10 cellular contexts compared by ENCODE assay signal in genomic region chr10:17232276-17232987, GRCh38. TPM values are rescaled to one million over a fixed set of nuclear protein-coding genes. Genes with fewer than 3 reads are reported as not detected.
DNase-seq lines count a peak whose midpoint lies in the region; TF ChIP-seq lines count a peak whose summit lies in the region.
"Had no signal": no experiment of that assay in that cellular context is flagged by ENCODE, and none has a peak within 500 bp of the region (broad histone marks: within the 10 kb centered on the region; RNA-seq: fewer than 3 reads in every experiment).

No MANE protein-coding gene starts in this region.

- H3K4me3 ChIP-seq in HUES64 (ENCODE audit: low read length) = peak overlapping the region; percentile 90
- H3K4me3 ChIP-seq in choroid plexus epithelial cell (ENCODE audit: low read depth, low read length) = peak overlapping the region; percentile 98
- no peak overlapping the region for H3K4me3 ChIP-seq in parathyroid adenoma (ENCODE audit: low read depth, low read length)

- intact Hi-C loops in posterior vena cava (cut with DNase I) = no loop called here

- H3K27ac ChIP-seq in HUES64 (ENCODE audit: low read depth, low read length) = peak overlapping the region; percentile 36; the same call in 1 of the 2 replicates
- peak overlapping the region; percentile 3 for H3K27ac ChIP-seq in parathyroid adenoma

- H3K4me1 ChIP-seq in HUES64 (ENCODE audit: insufficient read depth, low read length) (peaks cover 17% of the 10 kb centered on the region), parathyroid adenoma (peaks cover 5% of the 10 kb centered on the region)

- H3K36me3 ChIP-seq in HUES64 (ENCODE audit: insufficient read depth, low read length) = peaks cover 70% of the 10 kb centered on the region
- H3K36me3 ChIP-seq in parathyroid adenoma (ENCODE audit: control insufficient read depth, insufficient read depth, low read length) = no peaks in the 10 kb centered on the region

- H3K79me2 ChIP-seq in parathyroid adenoma = no peaks in the 10 kb centered on the region

- CTCF ChIA-PET in GM10248 (lab: Yijun Ruan, JAX) = interaction anchor here (1.3 kb wide), 1 partner anchor 26 kb away, joined by 3 read pairs; no protein-coding TSS in a partner anchor

- peak overlapping the region; percentile 19 for H3K4me2 ChIP-seq in parathyroid adenoma (ENCODE audit: low read length)

- H3K9me3 ChIP-seq in HUES64 (ENCODE audit: insufficient read depth, low read depth, low read length) (no peaks in the 10 kb centered on the region), parathyroid adenoma (ENCODE audit: control insufficient read depth, low read length) (no peaks in the 10 kb centered on the region)

- 88% methylated on average over 3 of the region's 3 CpGs for WGBS in HUES64

- H3K27me3 ChIP-seq in HUES64 (ENCODE audit: insufficient read depth, low read length) (peaks cover 18% of the 10 kb centered on the region), parathyroid adenoma (ENCODE audit: control insufficient read depth, insufficient read depth, low read length) (no peaks in the 10 kb centered on the region)

- no peak for TF ChIP-seq CTCF in GM10248 (IDR thresholded peaks at IDR 0.05; ENCODE audit: control extremely low read depth, extremely low read depth, low read depth, missing control alignments)
- no peak for TF ChIP-seq CTCF in choroid plexus epithelial cell (conservative IDR thresholded peaks at IDR 0.05; ENCODE audit: low read depth, low read length)
- no peak for TF ChIP-seq CTCF in parathyroid adenoma (IDR thresholded peaks at IDR 0.05)

- H3K9ac ChIP-seq in HUES64 (ENCODE audit: low read depth, low read length) (peak overlapping the region; percentile 87; the same call in 1 of the 2 replicates), parathyroid adenoma (no peak overlapping the region)

- POLR2A ChIA-PET in GM10248 (lab: Yijun Ruan, JAX) = no interaction called here

- DNase-seq in GM10248 (ENCODE audit: extremely low spot score) (peak; percentile 29), choroid plexus epithelial cell (ENCODE audit: low read depth) (peak; percentile 53), posterior vena cava (ENCODE audit: low spot score) (no peak), hepatic stellate cell (ENCODE audit: low spot score) (no peak), germinal center (ENCODE audit: low spot score) (no peak), NCI-H2196 (lab: John Stamatoyannopoulos, UW; ENCODE audit: unreplicated experiment) (no peak)
- DNase-seq: midbrain, NCI-H1930 had no signal

- no peak overlapping the region for H2AFZ ChIP-seq in parathyroid adenoma

RNA-seq across cellular contexts. Expression of gene VIM, which starts 4.4 kb away (rescaled TPM):
- 711 TPM for polyA plus RNA-seq in HUES64 (2013, experiment 1 of 2)
- polyA plus RNA-seq in HUES64 (2013, experiment 2 of 2) = 820 TPM
- total RNA-seq in posterior vena cava = 1,000 to 10,000 TPM; 2,278 to 2,643 TPM

RNA-seq across cellular contexts. Expression of gene TRDMT1, which starts 31.0 kb away (rescaled TPM):
- 15.5 TPM for polyA plus RNA-seq in HUES64 (2013, experiment 1 of 2)
- polyA plus RNA-seq in HUES64 (2013, experiment 2 of 2) = 12.7 TPM
- 10 to 100 TPM in 1 of 2 donors, 1 to 10 TPM in 1; 9.5 to 11.0 TPM for total RNA-seq in posterior vena cava

Comparison
In these comparisons a context has a peak if more than half of its experiments do, and no peak if none do; other contexts are left out.
1. DNase-seq: peak in GM10248 (single experiment) and choroid plexus epithelial cell (single experiment); none in posterior vena cava (single experiment), hepatic stellate cell (single experiment), germinal center (single experiment) and NCI-H2196 (single experiment).